Comparison of ENCODE assay signal across 11 cellular contexts in the genomic region with DNA sequence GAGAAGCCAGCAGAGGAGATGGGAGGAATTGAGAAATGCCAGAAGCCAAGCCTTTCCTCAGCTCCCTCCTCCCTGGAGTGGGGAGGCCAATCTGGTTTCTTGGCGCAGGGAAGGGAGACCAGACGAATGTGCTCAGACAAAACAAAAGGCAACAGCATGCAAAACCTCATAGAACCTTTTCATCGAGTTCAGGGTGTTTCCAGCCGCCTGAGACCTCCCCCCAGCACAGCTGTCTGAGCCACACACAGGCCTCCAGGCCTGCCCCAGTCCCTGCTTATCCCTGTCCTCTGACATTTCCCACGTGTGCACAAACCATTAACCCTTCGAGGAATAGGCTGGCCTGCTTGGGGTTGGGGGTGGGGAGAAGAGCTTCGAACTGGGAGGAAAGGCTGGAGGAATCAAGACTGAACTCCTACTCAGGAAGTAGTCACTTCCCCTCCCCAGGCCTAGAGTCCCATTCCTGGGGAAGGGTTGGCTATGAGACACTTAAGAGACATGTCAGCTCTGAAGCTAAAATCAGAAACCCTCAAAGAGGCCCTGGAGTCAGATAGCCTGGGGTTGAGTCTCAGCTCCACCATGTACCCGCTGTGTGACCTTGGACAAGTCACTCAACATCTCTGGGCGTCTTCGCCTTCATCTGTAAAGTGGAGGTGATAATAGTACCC. TPM values are rescaled to one million over a fixed set of nuclear protein-coding genes. Genes with fewer than 3 reads are reported as not detected.
DNase-seq lines count a peak whose midpoint lies in the region; ATAC-seq and TF ChIP-seq lines count a peak whose summit lies in the region.
"Had no signal": no experiment of that assay in that cellular context is flagged by ENCODE, and none has a peak within 500 bp of the region (broad histone marks: within the 10 kb centered on the region; RNA-seq: fewer than 3 reads in every experiment).

No MANE protein-coding gene starts in this region.

- H3K36me3 ChIP-seq in lung (ENCODE audit: control insufficient read depth in 2 of 2, insufficient read depth in 2 of 2, low read length in 2 of 2) (peaks cover 4 to 14% of the 10 kb centered on the region in 2 donors), urinary bladder (ENCODE audit: insufficient read depth) (peaks cover 4% of the 10 kb centered on the region)

- H3K9me3 ChIP-seq in lung (ENCODE audit: control insufficient read depth in 2 of 2, insufficient read depth in 1 of 2, low read length in 1 of 2): peaks cover 0 to 7% of the 10 kb centered on the region in 2 donors

- DNase-seq in DMS79 (lab: John Stamatoyannopoulos, UW) (peak; percentile 42), DMS79 treated with DMSO at 0.1 percent for 48 hours (lab: John Stamatoyannopoulos, UW) (no peak), dermis blood vessel endothelial cell (peak; percentile 30), lung (ENCODE audit: low spot score) (no peak), DMS114 treated with DMSO at 0.1 percent for 48 hours (lab: John Stamatoyannopoulos, UW; ENCODE audit: unreplicated experiment) (no peak), UCSD-AML1 (lab: John Stamatoyannopoulos, UW; ENCODE audit: unreplicated experiment) (no peak)
- DNase-seq: activated T-cell treated with anti-CD3 and anti-CD28 coated beads, Interleukin-2, amount 50 U/mL, for 1 hour; NCI-H526 treated with DMSO at 0.1 percent for 48 hours; T-helper 17 cell had no signal

- H3K27ac ChIP-seq in lung (ENCODE audit: low read depth in 1 of 2, low read length in 1 of 2): peak overlapping the region; percentile 3 to 81
- peak overlapping the region; percentile 92 for H3K27ac ChIP-seq in urinary bladder (ENCODE audit: low read depth)

- no peak for TF ChIP-seq CTCF in lung (IDR thresholded peaks at IDR 0.05; ENCODE audit: control extremely low read depth, extremely low read depth)

- H3K4me3 ChIP-seq in lung (peak overlapping the region; percentile 41), urinary bladder (ENCODE audit: low read depth, low read length) (peak overlapping the region; percentile 45)

- no peaks in the 10 kb centered on the region for H3K27me3 ChIP-seq in lung (ENCODE audit: control insufficient read depth, insufficient read depth)

- H3K4me1 ChIP-seq in lung (ENCODE audit: control insufficient read depth in 2 of 2, insufficient read depth in 2 of 2, low read length in 2 of 2): peaks cover under 1 to 6% of the 10 kb centered on the region in 2 donors
- H3K4me1 ChIP-seq in urinary bladder (ENCODE audit: insufficient read depth): no peaks in the 10 kb centered on the region

- ATAC-seq in lung (ENCODE audit: insufficient read depth, low FRiP score): no peak
- no peak for ATAC-seq in GM21529 (IDR thresholded peaks at IDR 0.05; ENCODE audit: unreplicated experiment)
- ATAC-seq: T-helper 17 cell had no signal

- WGBS in lung, 2 donors: 42 to 47% methylated on average over 10 of the region's 10 CpGs
- 39% methylated on average over 10 of the region's 10 CpGs for WGBS in urinary bladder

RNA-seq across cellular contexts. Expression of gene TBX3, which starts 10.7 kb away (rescaled TPM):
- total RNA-seq in dermis blood vessel endothelial cell (2.4 and 2.5 TPM in 2 replicates), lung (100 to 1,000 TPM in 1 of 2 donors, 10 to 100 TPM in 1; 48.4 to 126 TPM), urinary bladder (123 TPM)
- polyA plus RNA-seq in lung (10 to 100 TPM; 19.3 to 30.8 TPM), urinary bladder (53.8 TPM)

Comparison
In these comparisons a context has a peak if more than half of its experiments do, and no peak if none do; other contexts are left out.
1. DNase-seq: peak in DMS79 (single experiment) and dermis blood vessel endothelial cell (single experiment); none in DMS79 treated with DMSO at 0.1 percent for 48 hours (single experiment), lung (single experiment), DMS114 treated with DMSO at 0.1 percent for 48 hours (single experiment) and UCSD-AML1 (single experiment).
2. RNA of gene TBX3, which starts 10.7 kb away (total RNA-seq): 48.4 to 126 TPM in lung and 123 TPM in urinary bladder (single experiment); 2.4 to 2.5 TPM in dermis blood vessel endothelial cell; every median in the first group is over 10 times any median in the second.